Comparison of ENCODE assay signal across 16 cellular contexts in the genomic region with DNA sequence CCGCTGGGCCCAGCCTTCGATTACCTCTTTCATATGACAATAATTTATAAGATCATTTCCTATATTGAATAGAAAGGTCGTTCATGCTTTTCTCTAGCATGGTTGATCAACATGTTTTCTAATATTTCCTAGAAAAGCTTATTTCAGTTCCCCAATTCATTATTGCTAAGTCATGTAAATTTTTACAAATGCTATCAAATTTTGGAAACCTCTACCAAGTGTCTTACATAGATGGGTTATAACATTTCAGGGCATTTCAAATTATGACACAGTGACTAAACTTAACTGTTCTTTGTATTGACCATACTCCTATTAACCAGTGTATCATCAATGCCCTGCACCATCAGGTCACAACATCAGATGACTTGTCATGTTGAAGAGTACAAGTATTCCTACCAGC.
DNase-seq lines count a peak whose midpoint lies in the region; ATAC-seq and TF ChIP-seq lines count a peak whose summit lies in the region.
"Had no signal": no experiment of that assay in that cellular context is flagged by ENCODE, and none has a peak within 500 bp of the region (broad histone marks: within the 10 kb centered on the region; RNA-seq: fewer than 3 reads in every experiment).

No MANE protein-coding gene starts in this region.

- no peaks in the 10 kb centered on the region for H3K79me2 ChIP-seq in OCI-LY7 (ENCODE audit: insufficient read depth, low read depth, low read length)

- peaks cover 6% of the 10 kb centered on the region for H3K4me1 ChIP-seq in OCI-LY7 (ENCODE audit: insufficient read depth, low read length, poor library complexity, severe bottlenecking)
- H3K4me1 ChIP-seq: right atrium auricular region had no signal

- H3K27ac ChIP-seq in OCI-LY7 (ENCODE audit: low read depth, low read length, poor library complexity, severe bottlenecking), result no peak overlapping the region
- H3K27ac ChIP-seq: HL-60, KMS-11, right atrium auricular region had no signal

- H3K27me3 Mint-ChIP-seq in activated T-cell treated with anti-CD3 and anti-CD28 coated beads, Interleukin-2, amount 50 U/mL, for 24 hours, result no peaks in the 10 kb centered on the region
- no peaks in the 10 kb centered on the region for H3K27me3 Mint-ChIP-seq in type B pancreatic cell

- POLR2A ChIA-PET in OCI-LY7 (lab: Charles Lee), result interaction anchor here (1.6 to 2.5 kb wide), 2 partner anchors 14 to 24 kb away, joined by 4 to 6 read pairs; no protein-coding TSS in a partner anchor

- no peaks in the 10 kb centered on the region for H4K20me1 ChIP-seq in OCI-LY7 (ENCODE audit: insufficient read depth, low read length)

- peak; percentile 13 for ATAC-seq in GM21367 (IDR thresholded peaks at IDR 0.05; ENCODE audit: unreplicated experiment)
- peak; percentile 19 for ATAC-seq in stimulated activated effector memory CD8-positive, alpha-beta T cell treated with anti-CD3 and anti-CD28 coated beads, Interleukin-12 subunit alpha, Interleukin-12 subunit beta, amount 100 ng/mL, for 72 hours

- peak overlapping the region; percentile 68; the same call in 1 of the 2 replicates for H2AFZ ChIP-seq in OCI-LY7 (ENCODE audit: low read length)

- no peaks in the 10 kb centered on the region for H3K9me2 ChIP-seq in OCI-LY7 (ENCODE audit: insufficient read depth, low read length)

- peaks cover 17% of the 10 kb centered on the region; the same call in 1 of the 2 replicates for H3K9me3 ChIP-seq in OCI-LY7 (ENCODE audit: low read length)

- CTCF ChIA-PET in OCI-LY7 (lab: Charles Lee; ENCODE audit: unreplicated experiment), result no interaction called here

- H3K9me3 Mint-ChIP-seq in activated T-cell treated with anti-CD3 and anti-CD28 coated beads, Interleukin-2, amount 50 U/mL, for 24 hours, result peaks cover 20% of the 10 kb centered on the region
- peaks cover 5% of the 10 kb centered on the region for H3K9me3 Mint-ChIP-seq in stimulated activated effector memory CD8-positive, alpha-beta T cell treated with anti-CD3 and anti-CD28 coated beads, Interleukin-12 subunit alpha, Interleukin-12 subunit beta, amount 100 ng/mL, for 72 hours
- H3K9me3 Mint-ChIP-seq in type B pancreatic cell, result peaks cover 13% of the 10 kb centered on the region

- H3K4me2 ChIP-seq in OCI-LY7 (ENCODE audit: low read length), result no peak overlapping the region
- H3K4me2 ChIP-seq: KMS-11 had no signal

- H3K27ac Mint-ChIP-seq in activated T-cell treated with anti-CD3 and anti-CD28 coated beads, Interleukin-2, amount 50 U/mL, for 24 hours, result peak overlapping the region; percentile 32
- H3K27ac Mint-ChIP-seq in stimulated activated effector memory CD8-positive, alpha-beta T cell treated with anti-CD3 and anti-CD28 coated beads, Interleukin-12 subunit alpha, Interleukin-12 subunit beta, amount 100 ng/mL, for 72 hours, result peak overlapping the region; percentile 21
- no peak overlapping the region for H3K27ac Mint-ChIP-seq in type B pancreatic cell

- H3K4me3 Mint-ChIP-seq in activated T-cell treated with anti-CD3 and anti-CD28 coated beads, Interleukin-2, amount 50 U/mL, for 24 hours, result no peak overlapping the region
- no peak overlapping the region for H3K4me3 Mint-ChIP-seq in stimulated activated effector memory CD8-positive, alpha-beta T cell treated with anti-CD3 and anti-CD28 coated beads, Interleukin-12 subunit alpha, Interleukin-12 subunit beta, amount 100 ng/mL, for 72 hours
- H3K4me3 Mint-ChIP-seq in type B pancreatic cell, result no peak overlapping the region

- intact Hi-C loops in OCI-LY7 (cut with micrococcal nuclease; ENCODE audit: unreplicated experiment), result no loop called here

- BruUV-seq in OCI-LY7 (replicated peaks; lab: Mats Ljungman, UMichigan), result no TSS peak

- no peak for DNase-seq in activated T-cell treated with anti-CD3 and anti-CD28 coated beads, Interleukin-2, amount 50 U/mL, for 24 hours
- no peak for DNase-seq in activated T-cell treated with anti-CD3 and anti-CD28 coated beads, Interleukin-2, amount 50 U/mL, for 48 hours
- DNase-seq in OCI-LY7 (ENCODE audit: low spot score), result no peak
- DNase-seq in stimulated activated effector memory CD8-positive, alpha-beta T cell treated with anti-CD3 and anti-CD28 coated beads, Interleukin-12 subunit alpha, Interleukin-12 subunit beta, amount 100 ng/mL, for 72 hours (ENCODE audit: low spot score in 2 of 2), result no peak
- no peak for DNase-seq in HuH-7 (ENCODE audit: low spot score)
- no peak for DNase-seq in stimulated activated CD4-positive, alpha-beta T cell treated with anti-CD3 and anti-CD28 coated beads, Interleukin-12 subunit alpha, Interleukin-12 subunit beta, amount 100 ng/mL, for 4 hours
- no peak for DNase-seq in type B pancreatic cell (ENCODE audit: extremely low spot score, unreplicated experiment)
- DNase-seq: aorta, H7, NCI-H1436 treated with DMSO at 0.1 percent for 48 hours, NCI-H345, trophoblast cell had no signal

- TF ChIP-seq CTCF in OCI-LY7 (conservative IDR thresholded peaks at IDR 0.05; ENCODE audit: low read length) (no peak), type B pancreatic cell (conservative IDR thresholded peaks at IDR 0.05) (no peak)

- H3K36me3 Mint-ChIP-seq in activated T-cell treated with anti-CD3 and anti-CD28 coated beads, Interleukin-2, amount 50 U/mL, for 24 hours (ENCODE audit: low read depth), result peaks cover 2% of the 10 kb centered on the region
- H3K36me3 Mint-ChIP-seq in stimulated activated effector memory CD8-positive, alpha-beta T cell treated with anti-CD3 and anti-CD28 coated beads, Interleukin-12 subunit alpha, Interleukin-12 subunit beta, amount 100 ng/mL, for 72 hours, result no peaks in the 10 kb centered on the region
- no peaks in the 10 kb centered on the region for H3K36me3 Mint-ChIP-seq in type B pancreatic cell

- H3K4me1 Mint-ChIP-seq in activated T-cell treated with anti-CD3 and anti-CD28 coated beads, Interleukin-2, amount 50 U/mL, for 24 hours (ENCODE audit: low read depth), result peaks cover 58% of the 10 kb centered on the region
- peaks cover 32% of the 10 kb centered on the region for H3K4me1 Mint-ChIP-seq in stimulated activated effector memory CD8-positive, alpha-beta T cell treated with anti-CD3 and anti-CD28 coated beads, Interleukin-12 subunit alpha, Interleukin-12 subunit beta, amount 100 ng/mL, for 72 hours
- no peaks in the 10 kb centered on the region for H3K4me1 Mint-ChIP-seq in type B pancreatic cell (ENCODE audit: unreplicated experiment)

- H3K36me3 ChIP-seq in OCI-LY7 (ENCODE audit: insufficient read depth, low read length), result no peaks in the 10 kb centered on the region; the same call in 1 of the 2 replicates
- H3K36me3 ChIP-seq: right atrium auricular region had no signal

- H3K4me3 ChIP-seq in OCI-LY7 (ENCODE audit: low read depth, low read length, poor library complexity, severe bottlenecking), result no peak overlapping the region
- H3K4me3 ChIP-seq: right atrium auricular region had no signal
